ENCODE assay signal across 16 cellular contexts in genomic region chr2:216560695-216561370, GRCh38.
DNase-seq lines count a peak whose midpoint lies in the region; ATAC-seq and TF ChIP-seq lines count a peak whose summit lies in the region.
"Had no signal": no experiment of that assay in that cellular context is flagged by ENCODE, and none has a peak within 500 bp of the region (broad histone marks: within the 10 kb centered on the region; RNA-seq: fewer than 3 reads in every experiment).

No MANE protein-coding gene starts in this region.

- no peaks in the 10 kb centered on the region for H3K9me3 Mint-ChIP-seq in activated CD4-positive, alpha-beta memory T cell treated with anti-CD3 and anti-CD28 coated beads for 36 hours
- H3K9me3 Mint-ChIP-seq in endothelial cell (ENCODE audit: unreplicated experiment), result no peaks in the 10 kb centered on the region

- H3K27me3 ChIP-seq in prostate gland (replicated peaks; ENCODE audit: insufficient read depth), result no peaks in the 10 kb centered on the region
- H3K27me3 ChIP-seq: cardiac muscle cell had no signal

- no peak for ATAC-seq in GM18907 (IDR thresholded peaks at IDR 0.05; ENCODE audit: unreplicated experiment)
- ATAC-seq: activated CD4-positive, CD25-positive, alpha-beta regulatory T cell treated with anti-CD3 and anti-CD28 coated beads, Interleukin-2, amount 50 U/mL, for 24 hours; activated T-cell treated with anti-CD3 and anti-CD28 coated beads, Interleukin-2, amount 50 U/mL, for 4 hours had no signal

- peak; percentile 66 for DNase-seq in AG08395 (ENCODE audit: low spot score)
- DNase-seq in amniotic epithelial cell (ENCODE audit: low read depth), result peak; percentile 89
- DNase-seq in fibroblast of villous mesenchyme (ENCODE audit: low read depth), result peak; percentile 63
- DNase-seq in prostate gland (ENCODE audit: low spot score), result no peak
- DNase-seq in SK-N-DZ (ENCODE audit: low spot score), result no peak
- no peak for DNase-seq in activated CD4-positive, alpha-beta memory T cell treated with anti-CD3 and anti-CD28 coated beads for 36 hours
- DNase-seq in endothelial cell (ENCODE audit: low spot score), result no peak
- DNase-seq: ACHN; activated T-cell treated with anti-CD3 and anti-CD28 coated beads, Interleukin-2, amount 50 U/mL, for 4 hours; Kasumi-1; naive B cell; NCI-H2029; NK-92 treated with Interleukin-12 subunit alpha and Interleukin-12 subunit beta, amount 100 ng/mL, for 24 hours had no signal

- no peak overlapping the region for H3K4me3 Mint-ChIP-seq in activated CD4-positive, alpha-beta memory T cell treated with anti-CD3 and anti-CD28 coated beads for 36 hours
- no peak overlapping the region for H3K4me3 Mint-ChIP-seq in endothelial cell (ENCODE audit: unreplicated experiment)
- H3K4me3 Mint-ChIP-seq: activated T-cell treated with anti-CD3 and anti-CD28 coated beads, Interleukin-2, amount 50 U/mL, for 4 hours; naive B cell had no signal

- peak overlapping the region; percentile 36 to 46 for H3K27ac ChIP-seq in prostate gland
- H3K27ac ChIP-seq: cardiac muscle cell had no signal

- H3K27ac Mint-ChIP-seq in activated CD4-positive, alpha-beta memory T cell treated with anti-CD3 and anti-CD28 coated beads for 36 hours, result no peak overlapping the region
- no peak overlapping the region for H3K27ac Mint-ChIP-seq in endothelial cell (ENCODE audit: unreplicated experiment)
- H3K27ac Mint-ChIP-seq: naive B cell had no signal

- no peaks in the 10 kb centered on the region for H3K9me3 ChIP-seq in prostate gland

- POLR2A ChIA-PET in activated CD4-positive, alpha-beta memory T cell treated with anti-CD3 and anti-CD28 coated beads for 36 hours (lab: Charles Lee), result no interaction called here

- CTCF ChIA-PET in activated CD4-positive, alpha-beta memory T cell treated with anti-CD3 and anti-CD28 coated beads for 36 hours (lab: Charles Lee), result no interaction called here

- intact Hi-C loops in prostate gland (cut with DNase I), result no loop called here
- intact Hi-C loops in activated CD4-positive, alpha-beta memory T cell treated with anti-CD3 and anti-CD28 coated beads for 36 hours (cut with micrococcal nuclease), result no loop called here

- no peaks in the 10 kb centered on the region for H3K36me3 Mint-ChIP-seq in activated CD4-positive, alpha-beta memory T cell treated with anti-CD3 and anti-CD28 coated beads for 36 hours
- H3K36me3 Mint-ChIP-seq in endothelial cell (ENCODE audit: low read depth, unreplicated experiment), result no peaks in the 10 kb centered on the region

- peaks cover 3% of the 10 kb centered on the region for H3K27me3 Mint-ChIP-seq in activated CD4-positive, alpha-beta memory T cell treated with anti-CD3 and anti-CD28 coated beads for 36 hours
- H3K27me3 Mint-ChIP-seq in endothelial cell (ENCODE audit: unreplicated experiment), result peaks cover 2% of the 10 kb centered on the region

- H3K4me3 ChIP-seq in fibroblast of villous mesenchyme (ENCODE audit: low read depth, low read length), result no peak overlapping the region
- H3K4me3 ChIP-seq in prostate gland, result no peak overlapping the region
- H3K4me3 ChIP-seq: cardiac muscle cell had no signal

- 32% methylated on average over 6 of the region's 6 CpGs for WGBS in prostate gland

- H3K4me1 ChIP-seq in prostate gland (replicated peaks), result no peaks in the 10 kb centered on the region

- no peaks in the 10 kb centered on the region for H3K4me1 Mint-ChIP-seq in activated CD4-positive, alpha-beta memory T cell treated with anti-CD3 and anti-CD28 coated beads for 36 hours (ENCODE audit: low read depth)
- H3K4me1 Mint-ChIP-seq in endothelial cell (ENCODE audit: unreplicated experiment), result peaks cover 3% of the 10 kb centered on the region

- H3K36me3 ChIP-seq in prostate gland, result no peaks in the 10 kb centered on the region
- H3K36me3 ChIP-seq: cardiac muscle cell had no signal

- no peak for TF ChIP-seq POLR2A in prostate gland (IDR thresholded peaks at IDR 0.05)

- TF ChIP-seq CTCF in fibroblast of villous mesenchyme (IDR thresholded peaks at IDR 0.05; ENCODE audit: insufficient read depth, low read depth, low read length) (no peak), prostate gland (IDR thresholded peaks at IDR 0.05) (no peak), endothelial cell (IDR thresholded peaks at IDR 0.05; ENCODE audit: unreplicated experiment) (no peak)

Comparison
In these comparisons a context has a peak if more than half of its experiments do, and no peak if none do; other contexts are left out.
1. DNase-seq: peak in AG08395 (single experiment), amniotic epithelial cell (single experiment) and fibroblast of villous mesenchyme (single experiment); none in prostate gland (single experiment), SK-N-DZ (single experiment), activated CD4-positive, alpha-beta memory T cell treated with anti-CD3 and anti-CD28 coated beads for 36 hours (single experiment) and endothelial cell (single experiment).